In the genomic region with DNA sequence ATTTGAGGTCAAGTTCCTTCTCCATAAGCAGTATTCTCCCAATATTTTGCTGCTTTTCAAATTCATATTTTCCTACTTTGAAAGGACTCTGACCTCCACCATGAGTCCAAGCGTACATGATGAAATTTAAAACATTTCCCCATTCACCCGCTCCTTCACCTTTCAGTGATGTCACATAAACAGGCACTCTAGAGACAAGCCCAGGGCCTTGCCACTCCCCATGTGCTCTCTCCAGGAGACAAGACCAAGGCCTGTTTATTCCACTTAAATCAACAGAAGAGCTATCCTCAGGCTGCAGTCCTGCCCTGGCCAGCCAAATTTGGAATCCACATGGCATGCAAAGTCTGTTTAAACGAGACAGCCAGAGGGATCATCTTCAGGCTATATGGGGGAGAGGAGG, we compare ENCODE assay signal across 26 cellular contexts.
"Had no signal": no experiment of that assay in that cellular context is flagged by ENCODE, and none has a peak within 500 bp of the region (broad histone marks: within the 10 kb centered on the region; RNA-seq: fewer than 3 reads in every experiment).

No MANE protein-coding gene starts in this region.

- H3K4me2 ChIP-seq: hepatocyte, neural progenitor cell had no signal

- FAIRE-seq: endothelial cell of umbilical vein, pancreas, TTC549 had no signal

- H3K4me1 ChIP-seq: adrenal gland, esophagus muscularis mucosa, neural progenitor cell, pancreas, right lobe of liver, spleen had no signal

- DNase-seq: activated B cell treated with CpG ODN at 0.5 μM for 24 hours; activated CD4-positive, alpha-beta memory T cell treated with anti-CD3 and anti-CD28 coated beads for 36 hours; activated CD4-positive, alpha-beta T cell treated with anti-CD3 and anti-CD28 coated beads for 4 hours; activated gamma-delta T cell treated with Interleukin-2 at 50 U/mL for 16 hours; activated T-cell treated with anti-CD3 and anti-CD28 coated beads for 4 hours; adrenal gland; effector CD8-positive, alpha-beta T cell; foreskin fibroblast; left colon; midbrain; pancreas; right lobe of liver; spleen; stimulated activated CD4-positive, alpha-beta T cell treated with anti-CD3 and anti-CD28 coated beads, Interleukin-4, amount 100 ng/mL, for 4 hours; stimulated activated naive B cell treated with anti-CD40 and anti-IgM and Interleukin-4, amounts not matched to agents 10 μg/mL and 1 μg/mL and 100 μg/mL, for 72 hours had no signal

- H3K36me3 Mint-ChIP-seq: activated CD4-positive, alpha-beta memory T cell treated with anti-CD3 and anti-CD28 coated beads for 36 hours; activated naive CD4-positive, alpha-beta T cell treated with anti-CD3 and anti-CD28 coated beads, Interleukin-2, amount 50 U/mL, for 72 hours; neural progenitor cell; stimulated activated naive B cell treated with anti-CD40 and anti-IgM and Interleukin-4, amounts not matched to agents 10 μg/mL and 1 μg/mL and 100 μg/mL, for 72 hours had no signal

- H3K9me3 ChIP-seq: adrenal gland, esophagus muscularis mucosa, pancreas, right lobe of liver, spleen, thoracic aorta had no signal

- H3K27me3 ChIP-seq: adrenal gland, hepatocyte, neural progenitor cell, pancreas, right lobe of liver, spleen had no signal

- H2AFZ ChIP-seq: hepatocyte, neural progenitor cell had no signal

- H3K4me3 Mint-ChIP-seq: activated B cell treated with CpG ODN at 0.5 μM for 24 hours; activated CD4-positive, alpha-beta memory T cell treated with anti-CD3 and anti-CD28 coated beads for 36 hours; activated T-helper 1 cell treated with anti-CD3 and anti-CD28 coated beads, Interleukin-12 subunit alpha, Interleukin-12 subunit beta, Interleukin-2, Interleukin-4 antibody, amounts not matched to agents 30 ng/mL and 10 ng/mL and 1 ng/mL, durations not matched to agents 14 hours and 24 hours and 36 hours; dendritic cell treated with granulocyte-macrophage colony-stimulating factor and Interleukin-4, amounts not matched to agents 40 ng/mL and 50 ng/mL, for 4 days; neural progenitor cell; stimulated activated naive B cell treated with anti-CD40 and anti-IgM and Interleukin-4, amounts not matched to agents 10 μg/mL and 1 μg/mL and 100 μg/mL, for 72 hours; T-helper 2 cell treated with Interferon-gamma antibody and Interleukin-4, amounts not matched to agents 5 μg/mL and 100 μg/mL, for 36 hours had no signal

- H3K9me3 Mint-ChIP-seq: activated B cell treated with CpG ODN at 0.5 μM for 24 hours; activated naive CD4-positive, alpha-beta T cell treated with anti-CD3 and anti-CD28 coated beads, Interleukin-2, amount 50 U/mL, for 72 hours; activated T-helper 1 cell treated with anti-CD3 and anti-CD28 coated beads, Interleukin-12 subunit alpha, Interleukin-12 subunit beta, Interleukin-2, Interleukin-4 antibody, amounts not matched to agents 30 ng/mL and 10 ng/mL and 1 ng/mL, durations not matched to agents 14 hours and 24 hours and 36 hours; dendritic cell treated with granulocyte-macrophage colony-stimulating factor and Interleukin-4, amounts not matched to agents 40 ng/mL and 50 ng/mL, for 4 days; T-helper 2 cell treated with Interferon-gamma antibody and Interleukin-4, amounts not matched to agents 5 μg/mL and 100 μg/mL, for 36 hours had no signal

- H3K27ac Mint-ChIP-seq: activated B cell treated with CpG ODN at 0.5 μM for 24 hours; activated CD4-positive, alpha-beta memory T cell treated with anti-CD3 and anti-CD28 coated beads for 36 hours; activated T-helper 1 cell treated with anti-CD3 and anti-CD28 coated beads, Interleukin-12 subunit alpha, Interleukin-12 subunit beta, Interleukin-2, Interleukin-4 antibody, amounts not matched to agents 30 ng/mL and 10 ng/mL and 1 ng/mL, durations not matched to agents 14 hours and 24 hours and 36 hours; dendritic cell treated with granulocyte-macrophage colony-stimulating factor and Interleukin-4, amounts not matched to agents 40 ng/mL and 50 ng/mL, for 4 days; neural progenitor cell; stimulated activated naive B cell treated with anti-CD40 and anti-IgM and Interleukin-4, amounts not matched to agents 10 μg/mL and 1 μg/mL and 100 μg/mL, for 72 hours; T-helper 2 cell treated with Interferon-gamma antibody and Interleukin-4, amounts not matched to agents 5 μg/mL and 100 μg/mL, for 36 hours had no signal

- ATAC-seq: activated naive CD4-positive, alpha-beta T cell treated with anti-CD3 and anti-CD28 coated beads, Interleukin-2, amount 50 U/mL, for 72 hours; left colon; pancreas; right lobe of liver; stimulated activated naive B cell treated with anti-CD40 and anti-IgM and Interleukin-4, amounts not matched to agents 10 μg/mL and 1 μg/mL and 100 μg/mL, for 72 hours had no signal

- H3K27me3 Mint-ChIP-seq: activated B cell treated with CpG ODN at 0.5 μM for 24 hours; dendritic cell treated with granulocyte-macrophage colony-stimulating factor and Interleukin-4, amounts not matched to agents 40 ng/mL and 50 ng/mL, for 4 days; stimulated activated naive B cell treated with anti-CD40 and anti-IgM and Interleukin-4, amounts not matched to agents 10 μg/mL and 1 μg/mL and 100 μg/mL, for 72 hours had no signal

- H3K36me3 ChIP-seq: adrenal gland, esophagus muscularis mucosa, neural progenitor cell, pancreas, right lobe of liver, spleen, thoracic aorta had no signal

- H3K79me2 ChIP-seq: hepatocyte had no signal

- H3K4me3 ChIP-seq: adrenal gland, esophagus muscularis mucosa, hepatocyte, lung, neural progenitor cell, pancreas, right lobe of liver, spleen, thoracic aorta had no signal

- H3K27ac ChIP-seq: esophagus muscularis mucosa, hepatocyte, neural progenitor cell, pancreas, right lobe of liver, spleen, thoracic aorta had no signal

- H3K9ac ChIP-seq: neural progenitor cell had no signal

- H3K4me1 Mint-ChIP-seq: activated B cell treated with CpG ODN at 0.5 μM for 24 hours; stimulated activated naive B cell treated with anti-CD40 and anti-IgM and Interleukin-4, amounts not matched to agents 10 μg/mL and 1 μg/mL and 100 μg/mL, for 72 hours had no signal
